ENCODE assay signal across 8 cellular contexts in genomic region chr1:66725885-66726665, GRCh38. TPM values are rescaled to one million over a fixed set of nuclear protein-coding genes. Genes with fewer than 3 reads are reported as not detected.
DNase-seq lines count a peak whose midpoint lies in the region; ATAC-seq, FAIRE-seq and TF ChIP-seq lines count a peak whose summit lies in the region.

No MANE protein-coding gene starts in this region.

- H2AFZ ChIP-seq in DND-41 (ENCODE audit: low read depth, low read length), result peak overlapping the region; percentile 65

- no peaks in the 10 kb centered on the region for H4K20me1 ChIP-seq in DND-41 (ENCODE audit: insufficient read depth, low read length)

- peaks cover 50% of the 10 kb centered on the region for H3K4me1 ChIP-seq in DND-41 (ENCODE audit: insufficient read depth, low read length)
- H3K4me1 ChIP-seq in Panc1 (ENCODE audit: control insufficient read depth, insufficient read depth, low read length), result no peaks in the 10 kb centered on the region
- no peaks in the 10 kb centered on the region for H3K4me1 ChIP-seq in ovary (ENCODE audit: insufficient read depth)

- TF ChIP-seq CTCF in DND-41 (IDR thresholded peaks at IDR 0.05; ENCODE audit: borderline replicate concordance, extremely low read depth, low read length, poor library complexity, severe bottlenecking), result peak; percentile 98
- peak; percentile 94 for TF ChIP-seq CTCF in Panc1 (IDR thresholded peaks at IDR 0.05)
- peak; percentile 32 to 41 (median 40) for TF ChIP-seq CTCF in ovary (IDR thresholded peaks at IDR 0.05)

- WGBS in ovary, 3 donors, result 25 to 26% (median 26%) methylated on average over 9 of the region's 9 CpGs

- H3K27ac ChIP-seq in DND-41 (ENCODE audit: low read length), result peak overlapping the region; percentile 93
- no peak overlapping the region for H3K27ac ChIP-seq in Panc1 (ENCODE audit: low read length)
- H3K27ac ChIP-seq in ovary, result no peak overlapping the region

- DNase-seq in DND-41 (peak; percentile 60), HTR-8/SVneo (ENCODE audit: insufficient read length, low spot score) (peak; percentile 22), Panc1 (ENCODE audit: low read depth, low spot score) (peak; percentile 70), foreskin melanocyte (peak; percentile 66), ovary (peak in 1 of 5 donors; percentile 29), H7 (no peak)
- DNase-seq in activated T-helper 1 cell treated with anti-CD3 and anti-CD28 coated beads, Interleukin-12 subunit alpha, Interleukin-12 subunit beta, Interleukin-2, Interleukin-4 antibody, amounts not matched to agents 30 ng/mL and 10 ng/mL and 1 ng/mL, durations not matched to agents 14 hours and 24 hours and 36 hours (ENCODE audit: low spot score), result peak; percentile 54

- no peaks in the 10 kb centered on the region for H3K27me3 ChIP-seq in DND-41 (ENCODE audit: insufficient read depth, low read length, poor library complexity)
- no peaks in the 10 kb centered on the region for H3K27me3 ChIP-seq in Panc1 (ENCODE audit: control insufficient read depth, insufficient read depth, low read length)
- H3K27me3 ChIP-seq in ovary, result no peaks in the 10 kb centered on the region
- H3K27me3 ChIP-seq in H7 (ENCODE audit: control insufficient read depth, insufficient read depth, low read length), result no peaks in the 10 kb centered on the region

- H3K9me3 ChIP-seq in DND-41 (ENCODE audit: insufficient read depth, low read length, severe bottlenecking) (no peaks in the 10 kb centered on the region), Panc1 (ENCODE audit: control insufficient read depth, insufficient read depth, low read depth, low read length) (no peaks in the 10 kb centered on the region), ovary (no peaks in the 10 kb centered on the region)

- H3K27ac Mint-ChIP-seq in activated T-helper 1 cell treated with anti-CD3 and anti-CD28 coated beads, Interleukin-12 subunit alpha, Interleukin-12 subunit beta, Interleukin-2, Interleukin-4 antibody, amounts not matched to agents 30 ng/mL and 10 ng/mL and 1 ng/mL, durations not matched to agents 14 hours and 24 hours and 36 hours, result no peak overlapping the region

- H3K4me1 Mint-ChIP-seq in activated T-helper 1 cell treated with anti-CD3 and anti-CD28 coated beads, Interleukin-12 subunit alpha, Interleukin-12 subunit beta, Interleukin-2, Interleukin-4 antibody, amounts not matched to agents 30 ng/mL and 10 ng/mL and 1 ng/mL, durations not matched to agents 14 hours and 24 hours and 36 hours (ENCODE audit: low read depth), result peaks cover 19% of the 10 kb centered on the region

- H3K27me3 Mint-ChIP-seq in activated T-helper 1 cell treated with anti-CD3 and anti-CD28 coated beads, Interleukin-12 subunit alpha, Interleukin-12 subunit beta, Interleukin-2, Interleukin-4 antibody, amounts not matched to agents 30 ng/mL and 10 ng/mL and 1 ng/mL, durations not matched to agents 14 hours and 24 hours and 36 hours (ENCODE audit: insufficient read depth), result peaks cover 12% of the 10 kb centered on the region

- no TSS peak for BruUV-seq in Panc1 (replicated peaks; lab: Mats Ljungman, UMichigan)

- H3K9ac ChIP-seq in DND-41 (ENCODE audit: low read depth, low read length), result peak overlapping the region; percentile 14; the same call in 1 of the 2 replicates

- FAIRE-seq in HTR-8/SVneo (lab: Jason Lieb, UNC), result peak; percentile 59

- ATAC-seq in DND-41 (ENCODE audit: insufficient read depth, low read depth), result peak; percentile 61
- peak; percentile 91 for ATAC-seq in GM21526 (IDR thresholded peaks at IDR 0.05; ENCODE audit: low FRiP score, unreplicated experiment)
- peak; percentile 73 for ATAC-seq in Panc1

- H3K4me3 ChIP-seq in DND-41 (ENCODE audit: low read depth in 1 of 2, low read length in 2 of 2) (no peak overlapping the region), Panc1 (ENCODE audit: low read depth in 2 of 2, low read length in 2 of 2) (no peak overlapping the region), ovary (no peak overlapping the region), H7 (ENCODE audit: insufficient read depth, low read depth, low read length) (no peak overlapping the region)

- peaks cover 1% of the 10 kb centered on the region for H3K36me3 Mint-ChIP-seq in activated T-helper 1 cell treated with anti-CD3 and anti-CD28 coated beads, Interleukin-12 subunit alpha, Interleukin-12 subunit beta, Interleukin-2, Interleukin-4 antibody, amounts not matched to agents 30 ng/mL and 10 ng/mL and 1 ng/mL, durations not matched to agents 14 hours and 24 hours and 36 hours (ENCODE audit: low read depth)

- in situ Hi-C loops in Panc1 (cut with HindIII; ENCODE audit: low pct_unique_long_range_greater_than_20kb, low sequenced_read_pairs), result no loop called here

- no peak for TF ChIP-seq POLR2A in ovary (IDR thresholded peaks at IDR 0.05)

- H3K79me2 ChIP-seq in DND-41 (ENCODE audit: insufficient read depth, low read length), result no peaks in the 10 kb centered on the region

- H3K4me3 Mint-ChIP-seq in activated T-helper 1 cell treated with anti-CD3 and anti-CD28 coated beads, Interleukin-12 subunit alpha, Interleukin-12 subunit beta, Interleukin-2, Interleukin-4 antibody, amounts not matched to agents 30 ng/mL and 10 ng/mL and 1 ng/mL, durations not matched to agents 14 hours and 24 hours and 36 hours, result no peak overlapping the region

- no peak overlapping the region; the same call in none of the 2 replicates for H3K4me2 ChIP-seq in DND-41 (ENCODE audit: insufficient read depth, low read length)

- H3K9me3 Mint-ChIP-seq in activated T-helper 1 cell treated with anti-CD3 and anti-CD28 coated beads, Interleukin-12 subunit alpha, Interleukin-12 subunit beta, Interleukin-2, Interleukin-4 antibody, amounts not matched to agents 30 ng/mL and 10 ng/mL and 1 ng/mL, durations not matched to agents 14 hours and 24 hours and 36 hours, result no peaks in the 10 kb centered on the region

- CTCF ChIA-PET in Panc1 (lab: Charles Lee), result no interaction called here

- TF ChIP-seq EP300 in ovary (IDR thresholded peaks at IDR 0.05), result no peak

- POLR2A ChIA-PET in Panc1 (lab: Charles Lee), result no interaction called here

- H3K36me3 ChIP-seq in DND-41 (ENCODE audit: insufficient read depth, low read length) (no peaks in the 10 kb centered on the region), Panc1 (ENCODE audit: control insufficient read depth, insufficient read depth, low read length) (no peaks in the 10 kb centered on the region), ovary (no peaks in the 10 kb centered on the region), H7 (replicated peaks; ENCODE audit: control insufficient read depth, insufficient read depth, low read length) (no peaks in the 10 kb centered on the region)

- intact Hi-C loops in Panc1 (cut with micrococcal nuclease; ENCODE audit: unreplicated experiment) (loop anchor here (5.0 to 10.0 kb wide), 2 partner anchors 271 to 474 kb away; no protein-coding TSS in a partner anchor), ovary (cut with DNase I) (no loop called here)
- intact Hi-C loops in activated T-helper 1 cell treated with anti-CD3 and anti-CD28 coated beads, Interleukin-12 subunit alpha, Interleukin-12 subunit beta, Interleukin-2, Interleukin-4 antibody, amounts not matched to agents 30 ng/mL and 10 ng/mL and 1 ng/mL, durations not matched to agents 14 hours and 24 hours and 36 hours (cut with micrococcal nuclease), result loop anchor here (1.0 to 5.0 kb wide), 5 partner anchors 224 to 767 kb away; no protein-coding TSS in a partner anchor

RNA-seq across cellular contexts. Expression of gene DYNLT5, which starts 26.2 kb away (rescaled TPM):
- total RNA-seq in Panc1 (2021; ENCODE audit: unreplicated experiment) (not detected), ovary (10 to 100 TPM in 1 of 7 donors, 1 to 10 TPM in 1, under 1 TPM in 5; 0.23 to 11.4 (median 0.60) TPM)
- not detected for polyA plus RNA-seq in Panc1 (2012; ENCODE audit: insufficient read length)
- total RNA-seq in activated T-helper 1 cell treated with anti-CD3 and anti-CD28 coated beads, Interleukin-12 subunit alpha, Interleukin-12 subunit beta, Interleukin-2, Interleukin-4 antibody, amounts not matched to agents 30 ng/mL and 10 ng/mL and 1 ng/mL, durations not matched to agents 14 hours and 24 hours and 36 hours, result not detected in 2 replicates
- under 1 TPM; 0.05 to 0.48 TPM for polyA plus RNA-seq in ovary
- 0.18 and 0.42 TPM in 2 replicates for total RNA-seq in H7 (2014; rRNA removed; shearing (Covaris generic))

Comparison
In these comparisons a context has a peak if more than half of its experiments do, and no peak if none do; other contexts are left out.
1. CTCF ChIP-seq: peak in every context shown above with its lines; median percentile 98 in DND-41; 94 in Panc1; 40 in ovary.
2. intact Hi-C loops: an anchor here in Panc1 (5.0 to 10.0 kb wide) and activated T-helper 1 cell treated with anti-CD3 and anti-CD28 coated beads, Interleukin-12 subunit alpha, Interleukin-12 subunit beta, Interleukin-2, Interleukin-4 antibody, amounts not matched to agents 30 ng/mL and 10 ng/mL and 1 ng/mL, durations not matched to agents 14 hours and 24 hours and 36 hours (1.0 to 5.0 kb wide); none called in ovary.